In genomic region chr18:77737412-77737811, GRCh38 we compare ENCODE assay signal across 26 cellular contexts.
"Had no signal": no experiment of that assay in that cellular context is flagged by ENCODE, and none has a peak within 500 bp of the region (broad histone marks: within the 10 kb centered on the region; RNA-seq: fewer than 3 reads in every experiment).

No MANE protein-coding gene starts in this region.

- H3K4me3 Mint-ChIP-seq: activated CD8-positive, alpha-beta memory T cell treated with anti-CD3 and anti-CD28 coated beads, Interleukin-2, amount 10 ng/mL, durations not matched to agents 7 days and 5 days; activated naive CD4-positive, alpha-beta T cell treated with anti-CD3 and anti-CD28 coated beads, Interleukin-2, amount 50 U/mL, for 24 hours; activated T-cell treated with anti-CD3 and anti-CD28 coated beads, Interleukin-2, amount 50 U/mL, for 24 hours; activated T-helper 1 cell treated with anti-CD3 and anti-CD28 coated beads, Interleukin-12 subunit alpha, Interleukin-12 subunit beta, Interleukin-2, Interleukin-4 antibody, amounts not matched to agents 30 ng/mL and 10 ng/mL and 1 ng/mL, durations not matched to agents 14 hours and 24 hours and 36 hours; T-helper 17 cell; WTC11 had no signal

- DNase-seq: activated CD4-positive, alpha-beta T cell treated with anti-CD3 and anti-CD28 coated beads for 48 hours; activated CD4-positive, alpha-beta T cell treated with anti-CD3 and anti-CD28 coated beads, Interleukin-2, amount 50 U/mL, for 4 hours; activated CD4-positive, CD25-positive, alpha-beta regulatory T cell treated with anti-CD3 and anti-CD28 coated beads, Interleukin-2, amount 50 U/mL, for 72 hours; activated CD8-positive, alpha-beta memory T cell treated with anti-CD3 and anti-CD28 coated beads, Interleukin-2, amount 10 ng/mL, durations not matched to agents 7 days and 5 days; activated effector memory CD4-positive, alpha-beta T cell treated with Interleukin-2 at 50 U/mL for 16 hours; activated naive CD4-positive, alpha-beta T cell; activated T-cell treated with anti-CD3 and anti-CD28 coated beads, Interleukin-2, amount 50 U/mL, for 24 hours; amniotic stem cell; body of pancreas; cerebellar nuclear complex; Kasumi-1; NCI-H146; NCI-H187 treated with DMSO at 0.1 percent for 48 hours; NCI-H2081 treated with DMSO at 0.1 percent for 48 hours; NCI-H510A treated with DMSO at 0.1 percent for 48 hours; PC-3; SHP77; T-helper 17 cell; T-helper 9 cell had no signal

- H3K27ac ChIP-seq: ascending aorta, body of pancreas, cardiac muscle cell, SJSA1 had no signal

- H3K4me1 ChIP-seq: ascending aorta, body of pancreas, SJSA1 had no signal

- H3K9me3 Mint-ChIP-seq: activated naive CD4-positive, alpha-beta T cell treated with anti-CD3 and anti-CD28 coated beads, Interleukin-2, amount 50 U/mL, for 24 hours; activated T-cell treated with anti-CD3 and anti-CD28 coated beads, Interleukin-2, amount 50 U/mL, for 24 hours; activated T-helper 1 cell treated with anti-CD3 and anti-CD28 coated beads, Interleukin-12 subunit alpha, Interleukin-12 subunit beta, Interleukin-2, Interleukin-4 antibody, amounts not matched to agents 30 ng/mL and 10 ng/mL and 1 ng/mL, durations not matched to agents 14 hours and 24 hours and 36 hours; WTC11 had no signal

- H3K36me3 ChIP-seq: ascending aorta, cardiac muscle cell, SJSA1 had no signal

- H3K27me3 ChIP-seq: ascending aorta, body of pancreas, cardiac muscle cell, SJSA1 had no signal

- H3K4me1 Mint-ChIP-seq: activated CD8-positive, alpha-beta memory T cell treated with anti-CD3 and anti-CD28 coated beads, Interleukin-2, amount 10 ng/mL, durations not matched to agents 7 days and 5 days; activated naive CD4-positive, alpha-beta T cell treated with anti-CD3 and anti-CD28 coated beads, Interleukin-2, amount 50 U/mL, for 24 hours; T-helper 17 cell had no signal

- ATAC-seq: activated CD8-positive, alpha-beta memory T cell treated with anti-CD3 and anti-CD28 coated beads, Interleukin-2, amount 10 ng/mL, durations not matched to agents 7 days and 5 days; body of pancreas; PC-3; SK-N-SH treated with all-trans-retinoic acid at 6 μM for 48 hours; T-helper 17 cell; WTC11 had no signal

- H3K36me3 Mint-ChIP-seq: activated CD8-positive, alpha-beta memory T cell treated with anti-CD3 and anti-CD28 coated beads, Interleukin-2, amount 10 ng/mL, durations not matched to agents 7 days and 5 days; activated naive CD4-positive, alpha-beta T cell treated with anti-CD3 and anti-CD28 coated beads, Interleukin-2, amount 50 U/mL, for 24 hours; WTC11 had no signal

- H3K9me3 ChIP-seq: ascending aorta, body of pancreas, SJSA1 had no signal

- H3K27ac Mint-ChIP-seq: activated CD8-positive, alpha-beta memory T cell treated with anti-CD3 and anti-CD28 coated beads, Interleukin-2, amount 10 ng/mL, durations not matched to agents 7 days and 5 days; activated naive CD4-positive, alpha-beta T cell treated with anti-CD3 and anti-CD28 coated beads, Interleukin-2, amount 50 U/mL, for 24 hours; activated T-cell treated with anti-CD3 and anti-CD28 coated beads, Interleukin-2, amount 50 U/mL, for 24 hours; activated T-helper 1 cell treated with anti-CD3 and anti-CD28 coated beads, Interleukin-12 subunit alpha, Interleukin-12 subunit beta, Interleukin-2, Interleukin-4 antibody, amounts not matched to agents 30 ng/mL and 10 ng/mL and 1 ng/mL, durations not matched to agents 14 hours and 24 hours and 36 hours; T-helper 17 cell; WTC11 had no signal

- H3K4me3 ChIP-seq: ascending aorta, body of pancreas, cardiac muscle cell, SJSA1 had no signal
